18 cellular contexts compared by ENCODE assay signal in the genomic region with DNA sequence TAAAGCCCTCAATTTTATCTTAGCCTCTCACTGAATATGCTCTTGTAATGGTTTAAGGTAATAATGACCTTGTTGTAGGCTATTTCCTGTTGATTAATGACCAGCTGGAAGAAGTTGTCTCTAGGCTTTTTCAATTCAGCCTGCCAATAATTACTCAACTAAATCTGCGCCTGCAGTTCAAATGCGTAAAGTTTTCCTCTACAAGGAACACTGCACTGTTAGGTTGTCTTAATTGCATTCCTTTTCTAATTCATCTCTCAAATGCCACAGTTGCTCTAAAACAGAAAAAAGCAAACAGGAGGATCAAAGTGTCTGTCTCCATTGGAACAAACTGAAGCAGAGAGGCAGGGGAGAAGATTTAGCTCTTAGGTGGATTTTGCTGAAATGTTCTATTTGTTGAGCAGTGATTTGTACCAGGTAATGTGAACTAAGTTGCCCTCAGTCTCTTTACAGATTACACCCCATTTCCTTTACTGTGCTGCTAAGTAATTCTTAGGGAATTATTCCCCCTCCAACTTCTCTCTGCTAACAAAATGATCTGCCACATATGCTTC.
DNase-seq lines count a peak whose midpoint lies in the region; ATAC-seq, FAIRE-seq and TF ChIP-seq lines count a peak whose summit lies in the region.
"Had no signal": no experiment of that assay in that cellular context is flagged by ENCODE, and none has a peak within 500 bp of the region (broad histone marks: within the 10 kb centered on the region; RNA-seq: fewer than 3 reads in every experiment).

No MANE protein-coding gene starts in this region.

- 94% methylated on average over 2 of the region's 2 CpGs for whole genome bisulfite sequencing in A549 (ENCODE audit: missing lambda C conversion rate)
- WGBS in esophagus squamous epithelium, 2 donors = 32 to 43% methylated on average over 2 of the region's 2 CpGs

- FAIRE-seq in A549 (lab: Jason Lieb, UNC) = no peak

- no peak for DNase-seq in A549 (ENCODE audit: low read depth in 1 of 2, low spot score in 1 of 2)
- peak; percentile 10 for DNase-seq in NCI-H748 treated with DMSO at 0.1 percent for 48 hours (lab: John Stamatoyannopoulos, UW)
- no peak for DNase-seq in esophagus squamous epithelium (lab: John Stamatoyannopoulos, UW)
- DNase-seq: activated CD4-positive, alpha-beta T cell treated with anti-CD3 and anti-CD28 coated beads for 48 hours; activated naive CD8-positive, alpha-beta T cell treated with anti-CD3 and anti-CD28 coated beads, Interleukin-2, amount 10 ng/mL, durations not matched to agents 7 days and 5 days; activated T-cell treated with anti-CD3 and anti-CD28 coated beads, Interleukin-2, amount 50 U/mL, for 1 hour; H7; heart right ventricle; left cardiac atrium; NCI-H1930 had no signal

- H3K4me3 Mint-ChIP-seq in nephron = peak overlapping the region in 2 of 3 experiments; percentile 3 to 22
- H3K4me3 Mint-ChIP-seq: activated naive CD8-positive, alpha-beta T cell treated with anti-CD3 and anti-CD28 coated beads, Interleukin-2, amount 10 ng/mL, durations not matched to agents 7 days and 5 days; central memory CD8-positive, alpha-beta T cell; stimulated activated naive CD8-positive, alpha-beta T cell treated with anti-CD3 and anti-CD28 coated beads, Interleukin-15, Interleukin-2, amounts not matched to agents 100 ng/mL and 50 ng/mL, for 24 hours had no signal

- peaks cover 13% of the 10 kb centered on the region; the same call in 2 of the 3 replicates for H3K4me1 ChIP-seq in A549
- H3K4me1 ChIP-seq in esophagus squamous epithelium = peaks cover 3 to 38% (median 8%) of the 10 kb centered on the region in 3 donors

- CTCF ChIA-PET in A549 (lab: Yijun Ruan, JAX) = no interaction called here

- peak overlapping the region; percentile 3 to 57; a peak in 3 of 6 replicates for H3K27ac ChIP-seq in A549
- peak overlapping the region; percentile 64 to 79 (median 73) for H3K27ac ChIP-seq in esophagus squamous epithelium
- H3K27ac ChIP-seq: neutrophil had no signal

- H3K36me3 ChIP-seq in esophagus squamous epithelium = no peaks in the 10 kb centered on the region
- H3K36me3 ChIP-seq: heart right ventricle, neutrophil had no signal

- TF ChIP-seq CTCF in A549 (IDR thresholded peaks at IDR 0.05) = no peak
- no peak for TF ChIP-seq CTCF in esophagus squamous epithelium (IDR thresholded peaks at IDR 0.05)
- TF ChIP-seq CTCF in nephron (IDR thresholded peaks at IDR 0.05; ENCODE audit: unreplicated experiment in 3 of 3) = no peak

- H3K27me3 Mint-ChIP-seq in nephron (ENCODE audit: low read depth) = peaks cover 7% of the 10 kb centered on the region
- H3K27me3 Mint-ChIP-seq: central memory CD8-positive, alpha-beta T cell; stimulated activated naive CD8-positive, alpha-beta T cell treated with anti-CD3 and anti-CD28 coated beads, Interleukin-15, Interleukin-2, amounts not matched to agents 100 ng/mL and 50 ng/mL, for 24 hours had no signal

- TF ChIP-seq POLR2A in A549 (IDR thresholded peaks at IDR 0.05; ENCODE audit: low read length) = no peak
- TF ChIP-seq POLR2A in esophagus squamous epithelium (IDR thresholded peaks at IDR 0.05) = no peak

- H3K27me3 ChIP-seq in esophagus squamous epithelium = no peaks in the 10 kb centered on the region
- H3K27me3 ChIP-seq: heart right ventricle, neutrophil had no signal

- H3K9me3 Mint-ChIP-seq in nephron = peaks cover 2% of the 10 kb centered on the region

- H3K36me3 Mint-ChIP-seq in nephron (ENCODE audit: low read depth) = no peaks in the 10 kb centered on the region

- ATAC-seq in A549 = no peak
- ATAC-seq in HG03442 (IDR thresholded peaks at IDR 0.05; ENCODE audit: unreplicated experiment) = no peak
- ATAC-seq in HG02981 (IDR thresholded peaks at IDR 0.05; ENCODE audit: unreplicated experiment) = no peak
- ATAC-seq in SK-N-SH treated with all-trans-retinoic acid at 6 μM for 48 hours = no peak
- no peak for ATAC-seq in HG02642 (IDR thresholded peaks at IDR 0.05; ENCODE audit: poor library complexity, unreplicated experiment)
- ATAC-seq: left cardiac atrium had no signal

- H3K9me3 ChIP-seq in A549 (no peaks in the 10 kb centered on the region), esophagus squamous epithelium (no peaks in the 10 kb centered on the region)
- H3K9me3 ChIP-seq: neutrophil had no signal

- no peak for TF ChIP-seq EP300 in A549 (IDR thresholded peaks at IDR 0.05)

- intact Hi-C loops in esophagus squamous epithelium (cut with DNase I) = no loop called here

- H3K4me1 Mint-ChIP-seq in nephron = peaks cover 37% of the 10 kb centered on the region
- H3K4me1 Mint-ChIP-seq: activated naive CD8-positive, alpha-beta T cell treated with anti-CD3 and anti-CD28 coated beads, Interleukin-2, amount 10 ng/mL, durations not matched to agents 7 days and 5 days; central memory CD8-positive, alpha-beta T cell had no signal

- H3K4me2 ChIP-seq in A549 = peak overlapping the region; percentile 59

- TF ChIP-seq RAD21 in A549 (conservative IDR thresholded peaks at IDR 0.05 in 1 of 2, IDR thresholded peaks at IDR 0.05 in 1 of 2) = no peak

- POLR2A ChIA-PET in A549 (lab: Yijun Ruan, JAX) = no interaction called here

- no peak overlapping the region for H3K4me3 ChIP-seq in A549
- no peak overlapping the region for H3K4me3 ChIP-seq in esophagus squamous epithelium
- H3K4me3 ChIP-seq: heart right ventricle had no signal

- H3K27ac Mint-ChIP-seq in nephron = peak overlapping the region; percentile 89 to 96 (median 90)
- H3K27ac Mint-ChIP-seq: activated naive CD8-positive, alpha-beta T cell treated with anti-CD3 and anti-CD28 coated beads, Interleukin-2, amount 10 ng/mL, durations not matched to agents 7 days and 5 days; stimulated activated naive CD8-positive, alpha-beta T cell treated with anti-CD3 and anti-CD28 coated beads, Interleukin-15, Interleukin-2, amounts not matched to agents 100 ng/mL and 50 ng/mL, for 24 hours had no signal

TF ChIP-seq in A549, 52 proteins besides CTCF, POLR2A, EP300 and RAD21 (continues in another document):
- TF ChIP-seq ESRRA (IDR thresholded peaks at IDR 0.05; ENCODE audit: borderline replicate concordance, low read length) = no peak
- no peak for TF ChIP-seq HOXB13 (CRISPR knock-in tag; IDR thresholded peaks at IDR 0.05; ENCODE audit: low read depth)
- no peak for TF ChIP-seq HOXB5 (CRISPR knock-in tag; IDR thresholded peaks at IDR 0.05)
- TF ChIP-seq REST (IDR thresholded peaks at IDR 0.05) = no peak
- no peak for TF ChIP-seq MYC (IDR thresholded peaks at IDR 0.05; ENCODE audit: borderline replicate concordance, low read length)
- no peak for TF ChIP-seq PHF8 (IDR thresholded peaks at IDR 0.05; ENCODE audit: borderline replicate concordance, low read depth)

TF ChIP-seq in SK-N-SH treated with all-trans-retinoic acid at 6 μM for 48 hours, 23 proteins besides CTCF, POLR2A, EP300 and RAD21 (continues in another document):
- TF ChIP-seq RARB (CRISPR knock-in tag; IDR thresholded peaks at IDR 0.05) (no peak), ZFP30 (CRISPR knock-in tag; IDR thresholded peaks at IDR 0.05) (no peak), ZFP3 (CRISPR knock-in tag; IDR thresholded peaks at IDR 0.05) (no peak), TSHZ2 (CRISPR knock-in tag; IDR thresholded peaks at IDR 0.05) (no peak), ARNTL (CRISPR knock-in tag; IDR thresholded peaks at IDR 0.05; ENCODE audit: borderline replicate concordance, low read depth) (no peak), ZNF8 (CRISPR knock-in tag; IDR thresholded peaks at IDR 0.05) (no peak), SNAI2 (CRISPR knock-in tag; IDR thresholded peaks at IDR 0.05) (no peak), ISL1 (CRISPR knock-in tag; IDR thresholded peaks at IDR 0.05) (no peak), TOX (CRISPR knock-in tag; IDR thresholded peaks at IDR 0.05; ENCODE audit: borderline replicate concordance) (no peak)
- TF ChIP-seq, protein P1, sequence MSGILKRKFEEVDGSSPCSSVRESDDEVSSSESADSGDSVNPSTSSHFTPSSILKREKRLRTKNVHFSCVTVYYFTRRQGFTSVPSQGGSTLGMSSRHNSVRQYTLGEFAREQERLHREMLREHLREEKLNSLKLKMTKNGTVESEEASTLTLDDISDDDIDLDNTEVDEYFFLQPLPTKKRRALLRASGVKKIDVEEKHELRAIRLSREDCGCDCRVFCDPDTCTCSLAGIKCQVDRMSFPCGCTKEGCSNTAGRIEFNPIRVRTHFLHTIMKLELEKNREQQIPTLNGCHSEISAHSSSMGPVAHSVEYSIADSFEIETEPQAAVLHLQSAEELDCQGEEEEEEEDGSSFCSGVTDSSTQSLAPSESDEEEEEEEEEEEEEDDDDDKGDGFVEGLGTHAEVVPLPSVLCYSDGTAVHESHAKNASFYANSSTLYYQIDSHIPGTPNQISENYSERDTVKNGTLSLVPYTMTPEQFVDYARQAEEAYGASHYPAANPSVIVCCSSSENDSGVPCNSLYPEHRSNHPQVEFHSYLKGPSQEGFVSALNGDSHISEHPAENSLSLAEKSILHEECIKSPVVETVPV (CRISPR knock-in tag; IDR thresholded peaks at IDR 0.05) = no peak
